In genomic region chr19:50098892-50099291, GRCh38 we compare ENCODE assay signal across 8 cellular contexts.
DNase-seq lines count a peak whose midpoint lies in the region; ATAC-seq and TF ChIP-seq lines count a peak whose summit lies in the region.
"Not testable (repeated sequence)": the region's sequence is repeated elsewhere in the genome, so short reads cannot be mapped to it uniquely, and the experiment has no call there.

No MANE protein-coding gene starts in this region.

- H3K27ac Mint-ChIP-seq in Caco-2 (ENCODE audit: unreplicated experiment), result not testable (repeated sequence)

- POLR2A ChIA-PET in Caco-2 (lab: Charles Lee), result not testable (repeated sequence)

- not testable (repeated sequence) for H3K9me3 Mint-ChIP-seq in Caco-2 (ENCODE audit: unreplicated experiment)

- not testable (repeated sequence) for BruUV-seq in Caco-2 (replicated peaks; lab: Mats Ljungman, UMichigan)

- H3K9me3 ChIP-seq in Caco-2, right atrium auricular region, mucosa of descending colon, thoracic aorta: not testable (repeated sequence)

- not testable (repeated sequence) for H3K27me3 ChIP-seq in Caco-2 (replicated peaks; ENCODE audit: control insufficient read depth, insufficient read depth, low read length); right atrium auricular region; thoracic aorta (replicated peaks; ENCODE audit: insufficient read depth)

- not testable (repeated sequence) for H3K4me3 ChIP-seq in Caco-2 (ENCODE audit: low read depth, low read length); right atrium auricular region; mucosa of descending colon; thoracic aorta

- intact Hi-C loops in Caco-2 (cut with micrococcal nuclease; ENCODE audit: unreplicated experiment); mucosa of descending colon (cut with DNase I, micrococcal nuclease); sciatic nerve (cut with DNase I): not testable (repeated sequence)

- H3K4me3 Mint-ChIP-seq in Caco-2 (ENCODE audit: unreplicated experiment), result peak overlapping the region; percentile 63

- H3K4me1 Mint-ChIP-seq in Caco-2 (ENCODE audit: low read depth, unreplicated experiment), result not testable (repeated sequence)

- DNase-seq in Caco-2 (peak; percentile 38 to 48), right atrium auricular region (ENCODE audit: low spot score) (peak; percentile 62), mucosa of descending colon (peak; percentile 5 to 65 (median 35)), sciatic nerve (ENCODE audit: low spot score) (peak; percentile 81), thoracic aorta (ENCODE audit: low spot score) (peak; percentile 14)
- DNase-seq in activated CD4-positive, alpha-beta T cell treated with anti-CD3 and anti-CD28 coated beads for 48 hours, result peak; percentile 11
- peak; percentile 65 for DNase-seq in activated effector memory CD4-positive, alpha-beta T cell treated with anti-CD3 and anti-CD28 coated beads, Interleukin-2, amount 50 U/mL, for 16 hours
- DNase-seq in effector CD4-positive, alpha-beta T cell, result peak; percentile 6

- not testable (repeated sequence) for H3K27ac ChIP-seq in right atrium auricular region, thoracic aorta

- not testable (repeated sequence) for TF ChIP-seq CTCF in Caco-2 (IDR thresholded peaks at IDR 0.05; ENCODE audit: insufficient read depth in 1 of 2, low read depth in 1 of 2, low read length in 1 of 2, severe bottlenecking in 1 of 2, unreplicated experiment in 1 of 2); right atrium auricular region (IDR thresholded peaks at IDR 0.05); mucosa of descending colon (IDR thresholded peaks at IDR 0.05); thoracic aorta (IDR thresholded peaks at IDR 0.05)

- not testable (repeated sequence) for H3K36me3 Mint-ChIP-seq in Caco-2 (ENCODE audit: insufficient read depth, unreplicated experiment)

- CTCF ChIA-PET in Caco-2 (lab: Charles Lee), result not testable (repeated sequence)

- H3K36me3 ChIP-seq in Caco-2 (ENCODE audit: control insufficient read depth, insufficient read depth, low read length); right atrium auricular region; mucosa of descending colon (ENCODE audit: low read depth); thoracic aorta: not testable (repeated sequence)

- not testable (repeated sequence) for ATAC-seq in mucosa of descending colon; sciatic nerve; thoracic aorta (ENCODE audit: insufficient number of reproducible peaks, low FRiP score, low read depth)

- not testable (repeated sequence) for H3K27me3 Mint-ChIP-seq in Caco-2 (ENCODE audit: insufficient read depth, unreplicated experiment)

- not testable (repeated sequence) for H3K4me1 ChIP-seq in Caco-2; right atrium auricular region; mucosa of descending colon (ENCODE audit: low read depth); thoracic aorta (ENCODE audit: control insufficient read depth in 1 of 2, low read depth in 2 of 2)

Comparison
In these comparisons a context has a peak if more than half of its experiments do, and no peak if none do; other contexts are left out.
1. DNase-seq: peak in every context shown above with its lines; median percentile 81 in sciatic nerve; 65 in activated effector memory CD4-positive, alpha-beta T cell treated with anti-CD3 and anti-CD28 coated beads, Interleukin-2, amount 50 U/mL, for 16 hours; 62 in right atrium auricular region; 43 in Caco-2; 35 in mucosa of descending colon; 14 in thoracic aorta; 11 in activated CD4-positive, alpha-beta T cell treated with anti-CD3 and anti-CD28 coated beads for 48 hours; 6 in effector CD4-positive, alpha-beta T cell.